Comparison of ENCODE assay signal across 29 cellular contexts in genomic region chr7:31382722-31383121, GRCh38. TPM values are rescaled to one million over a fixed set of nuclear protein-coding genes. Genes with fewer than 3 reads are reported as not detected.
"Had no signal": no experiment of that assay in that cellular context is flagged by ENCODE, and none has a peak within 500 bp of the region (broad histone marks: within the 10 kb centered on the region; RNA-seq: fewer than 3 reads in every experiment).

No MANE protein-coding gene starts in this region.

- H3K27ac Mint-ChIP-seq: activated CD4-positive, alpha-beta memory T cell treated with anti-CD3 and anti-CD28 coated beads for 36 hours; activated naive CD4-positive, alpha-beta T cell treated with anti-CD3 and anti-CD28 coated beads, Interleukin-2, amount 50 U/mL, for 72 hours; activated naive CD8-positive, alpha-beta T cell treated with anti-CD3 and anti-CD28 coated beads, Interleukin-2, amount 50 U/mL, for 24 hours; T-helper 17 cell; WTC11 had no signal

- H3K9me3 ChIP-seq: ascending aorta, body of pancreas, MG63, Peyer's patch had no signal

- H3K4me3 ChIP-seq: ascending aorta, body of pancreas, cardiac muscle cell, MG63, Peyer's patch had no signal

- H3K9me3 Mint-ChIP-seq: activated naive CD4-positive, alpha-beta T cell treated with anti-CD3 and anti-CD28 coated beads, Interleukin-2, amount 50 U/mL, for 72 hours had no signal

- H3K36me3 Mint-ChIP-seq: activated CD4-positive, alpha-beta memory T cell treated with anti-CD3 and anti-CD28 coated beads for 36 hours; activated naive CD4-positive, alpha-beta T cell treated with anti-CD3 and anti-CD28 coated beads, Interleukin-2, amount 50 U/mL, for 72 hours; WTC11 had no signal

- H3K27ac ChIP-seq: ascending aorta, body of pancreas, cardiac muscle cell, Peyer's patch had no signal

- H3K4me1 Mint-ChIP-seq: activated naive CD8-positive, alpha-beta T cell treated with anti-CD3 and anti-CD28 coated beads, Interleukin-2, amount 50 U/mL, for 24 hours; T-helper 17 cell; WTC11 had no signal

- H3K27me3 Mint-ChIP-seq: activated CD4-positive, alpha-beta memory T cell treated with anti-CD3 and anti-CD28 coated beads for 36 hours; activated naive CD8-positive, alpha-beta T cell treated with anti-CD3 and anti-CD28 coated beads, Interleukin-2, amount 50 U/mL, for 24 hours; T-helper 17 cell had no signal

- H3K27me3 ChIP-seq: ascending aorta, body of pancreas, cardiac muscle cell, Peyer's patch had no signal

- H3K4me1 ChIP-seq: ascending aorta, body of pancreas, Peyer's patch had no signal

- DNase-seq: activated CD4-positive, alpha-beta memory T cell treated with anti-CD3 and anti-CD28 coated beads for 36 hours; activated CD4-positive, alpha-beta T cell treated with anti-CD3 and anti-CD28 coated beads for 48 hours; activated CD4-positive, CD25-positive, alpha-beta regulatory T cell treated with anti-CD3 and anti-CD28 coated beads, Interleukin-2, amount 50 U/mL, for 72 hours; activated CD8-positive, alpha-beta memory T cell treated with anti-CD3 and anti-CD28 coated beads for 24 hours; activated effector memory CD4-positive, alpha-beta T cell treated with anti-CD3 and anti-CD28 coated beads, Interleukin-2, amount 50 U/mL, for 16 hours; activated naive CD4-positive, alpha-beta T cell treated with Interleukin-2 at 50 U/mL for 16 hours; activated naive CD8-positive, alpha-beta T cell treated with anti-CD3 and anti-CD28 coated beads, Interleukin-2, amount 50 U/mL, for 24 hours; activated T-cell treated with anti-CD3 and anti-CD28 coated beads, Interleukin-2, amount 50 U/mL, for 4 hours; amniotic stem cell; body of pancreas; MG63; MV-4-11; NCI-H1092 treated with DMSO at 0.1 percent for 48 hours; NCI-H1417 treated with DMSO at 0.1 percent for 48 hours; NCI-H1694; NCI-H2029; NCI-H510A treated with DMSO at 0.1 percent for 48 hours; NCI-H69; NK-92 treated with Interleukin-12 subunit alpha and Interleukin-12 subunit beta, amount 100 ng/mL, for 24 hours; OCI-M1; Peyer's patch; SHP77 treated with DMSO at 0.1 percent for 48 hours; T-helper 17 cell; T-helper 9 cell had no signal

- H3K36me3 ChIP-seq: ascending aorta, cardiac muscle cell, MG63, Peyer's patch had no signal

- H3K4me3 Mint-ChIP-seq: activated CD4-positive, alpha-beta memory T cell treated with anti-CD3 and anti-CD28 coated beads for 36 hours; activated naive CD8-positive, alpha-beta T cell treated with anti-CD3 and anti-CD28 coated beads, Interleukin-2, amount 50 U/mL, for 24 hours; activated T-cell treated with anti-CD3 and anti-CD28 coated beads, Interleukin-2, amount 50 U/mL, for 4 hours; T-helper 17 cell; WTC11 had no signal

RNA-seq across cellular contexts. Expression of gene NEUROD6, which starts 42.2 kb away (rescaled TPM):
- total RNA-seq: activated CD4-positive, alpha-beta memory T cell treated with anti-CD3 and anti-CD28 coated beads for 36 hours; activated naive CD4-positive, alpha-beta T cell treated with anti-CD3 and anti-CD28 coated beads, Interleukin-2, amount 50 U/mL, for 72 hours; activated T-cell treated with anti-CD3 and anti-CD28 coated beads, Interleukin-2, amount 50 U/mL, for 4 hours; ascending aorta; body of pancreas; cardiac muscle cell; Peyer's patch; SK-MEL-5; T-helper 17 cell; WTC11 had no signal
- polyA plus RNA-seq: cardiac muscle cell had no signal
